12 cellular contexts compared by ENCODE assay signal in genomic region chr6:11356404-11357155, GRCh38.
DNase-seq lines count a peak whose midpoint lies in the region; ATAC-seq and TF ChIP-seq lines count a peak whose summit lies in the region.
"Had no signal": no experiment of that assay in that cellular context is flagged by ENCODE, and none has a peak within 500 bp of the region (broad histone marks: within the 10 kb centered on the region; RNA-seq: fewer than 3 reads in every experiment).

No MANE protein-coding gene starts in this region.

- peaks cover 56% of the 10 kb centered on the region for H3K36me3 Mint-ChIP-seq in activated naive CD4-positive, alpha-beta T cell treated with anti-CD3 and anti-CD28 coated beads for 36 hours (ENCODE audit: low read depth)
- peaks cover 6% of the 10 kb centered on the region for H3K36me3 Mint-ChIP-seq in dendritic cell treated with granulocyte-macrophage colony-stimulating factor and Interleukin-4, amounts not matched to agents 40 ng/mL and 50 ng/mL, for 4 days (ENCODE audit: low read depth)

- H3K36me3 ChIP-seq in mucosa of descending colon (ENCODE audit: low read depth) (no peaks in the 10 kb centered on the region), transverse colon (no peaks in the 10 kb centered on the region)

- H3K27me3 Mint-ChIP-seq in activated naive CD4-positive, alpha-beta T cell treated with anti-CD3 and anti-CD28 coated beads for 36 hours (ENCODE audit: low read depth): no peaks in the 10 kb centered on the region
- peaks cover 19% of the 10 kb centered on the region for H3K27me3 Mint-ChIP-seq in dendritic cell treated with granulocyte-macrophage colony-stimulating factor and Interleukin-4, amounts not matched to agents 40 ng/mL and 50 ng/mL, for 4 days

- no peak for TF ChIP-seq CTCF in mucosa of descending colon (IDR thresholded peaks at IDR 0.05)
- TF ChIP-seq CTCF in transverse colon (IDR thresholded peaks at IDR 0.05): no peak

- peak; percentile 88 for ATAC-seq in mucosa of descending colon
- ATAC-seq in GM19463 (IDR thresholded peaks at IDR 0.05; ENCODE audit: unreplicated experiment): no peak
- ATAC-seq: activated CD4-positive, CD25-positive, alpha-beta regulatory T cell treated with anti-CD3 and anti-CD28 coated beads, Interleukin-2, amount 50 U/mL, for 24 hours had no signal

- no peaks in the 10 kb centered on the region for H3K27me3 ChIP-seq in transverse colon

- H3K4me3 ChIP-seq in mucosa of descending colon (no peak overlapping the region), transverse colon (no peak overlapping the region)

- peaks cover 17% of the 10 kb centered on the region for H3K9me3 Mint-ChIP-seq in activated naive CD4-positive, alpha-beta T cell treated with anti-CD3 and anti-CD28 coated beads for 36 hours
- H3K9me3 Mint-ChIP-seq in dendritic cell treated with granulocyte-macrophage colony-stimulating factor and Interleukin-4, amounts not matched to agents 40 ng/mL and 50 ng/mL, for 4 days: peaks cover 15% of the 10 kb centered on the region

- TF ChIP-seq POLR2A in transverse colon (IDR thresholded peaks at IDR 0.05): no peak

- peaks cover 9% of the 10 kb centered on the region for H3K4me1 ChIP-seq in mucosa of descending colon (ENCODE audit: low read depth)
- peaks cover 3 to 29% (median 12%) of the 10 kb centered on the region in 4 donors for H3K4me1 ChIP-seq in transverse colon

- TF ChIP-seq EP300 in transverse colon (IDR thresholded peaks at IDR 0.05; ENCODE audit: low read depth): no peak

- intact Hi-C loops in activated naive CD4-positive, alpha-beta T cell treated with anti-CD3 and anti-CD28 coated beads for 36 hours (cut with micrococcal nuclease): no loop called here
- intact Hi-C loops in dendritic cell treated with granulocyte-macrophage colony-stimulating factor and Interleukin-4, amounts not matched to agents 40 ng/mL and 50 ng/mL, for 4 days (cut with micrococcal nuclease): no loop called here
- intact Hi-C loops in mucosa of descending colon (cut with DNase I, micrococcal nuclease): no loop called here
- intact Hi-C loops in transverse colon (cut with DNase I; ENCODE audit: low total_unique reads): no loop called here

- H3K4me1 Mint-ChIP-seq in activated naive CD4-positive, alpha-beta T cell treated with anti-CD3 and anti-CD28 coated beads for 36 hours (ENCODE audit: low read depth): peaks cover 90% of the 10 kb centered on the region
- peaks cover 60% of the 10 kb centered on the region for H3K4me1 Mint-ChIP-seq in dendritic cell treated with granulocyte-macrophage colony-stimulating factor and Interleukin-4, amounts not matched to agents 40 ng/mL and 50 ng/mL, for 4 days (ENCODE audit: low read depth)

- H3K27ac ChIP-seq in transverse colon: peak overlapping the region; percentile 67 to 81 (median 73)

- H3K9me3 ChIP-seq in mucosa of descending colon (no peaks in the 10 kb centered on the region), transverse colon (no peaks in the 10 kb centered on the region)

- CTCF ChIA-PET in activated naive CD4-positive, alpha-beta T cell treated with anti-CD3 and anti-CD28 coated beads for 36 hours (lab: Charles Lee): interaction anchor here (3.6 kb wide), 1 partner anchor 11 kb away, joined by 18 read pairs; no protein-coding TSS in a partner anchor

- WGBS in transverse colon (ENCODE audit: low coverage in 1 of 2), 2 donors: 64% methylated on average over 7 to 11 of the region's 11 CpGs

- no peak for DNase-seq in activated naive CD4-positive, alpha-beta T cell treated with anti-CD3 and anti-CD28 coated beads for 36 hours
- DNase-seq in activated naive CD4-positive, alpha-beta T cell (lab: John Stamatoyannopoulos, UW): no peak
- peak in 1 of 3 donors; percentile 71 for DNase-seq in mucosa of descending colon
- peak; percentile 46 for DNase-seq in transverse colon
- DNase-seq in activated CD4-positive, CD25-positive, alpha-beta regulatory T cell (lab: John Stamatoyannopoulos, UW): no peak
- DNase-seq in central memory CD4-positive, alpha-beta T cell: no peak
- DNase-seq: glutamatergic neuron; NCI-H1694 treated with DMSO at 0.1 percent for 48 hours; stimulated activated CD4-positive, alpha-beta T cell treated with anti-CD3 and anti-CD28 coated beads, Interleukin-2, amount 100 ng/mL, for 48 hours had no signal

- peak overlapping the region; percentile 8 for H3K27ac Mint-ChIP-seq in activated naive CD4-positive, alpha-beta T cell treated with anti-CD3 and anti-CD28 coated beads for 36 hours
- peak overlapping the region; percentile 34 for H3K27ac Mint-ChIP-seq in dendritic cell treated with granulocyte-macrophage colony-stimulating factor and Interleukin-4, amounts not matched to agents 40 ng/mL and 50 ng/mL, for 4 days

- no peak overlapping the region for H3K4me3 Mint-ChIP-seq in activated naive CD4-positive, alpha-beta T cell treated with anti-CD3 and anti-CD28 coated beads for 36 hours
- no peak overlapping the region for H3K4me3 Mint-ChIP-seq in dendritic cell treated with granulocyte-macrophage colony-stimulating factor and Interleukin-4, amounts not matched to agents 40 ng/mL and 50 ng/mL, for 4 days

- in situ Hi-C loops in transverse colon (cut with MboI; ENCODE audit: low pct_ligation_motif_present in 1 of 4, low pct_unique_long_range_greater_than_20kb in 1 of 4, low sequenced_read_pairs in 3 of 4): no loop called here
